ENCODE assay signal across 1 cellular context in genomic region chr17:58352018-58352842, GRCh38.
A peak's percentile ranks its signal among the peaks of the same experiment; 100 is the strongest.
TF ChIP-seq lines count a peak whose summit lies in the region.

Gene SUPT4H1, minus strand, starts transcription at chr17:58352201. Its CDS starts 66 bp downstream, at chr17:58352135.

TF ChIP-seq in H1, 55 proteins besides CTCF, POLR2A, EP300 and RAD21 (continued from another document):
- TF ChIP-seq USF2 (IDR thresholded peaks at IDR 0.05; ENCODE audit: low read length) (no peak), CEBPB (IDR thresholded peaks at IDR 0.05; ENCODE audit: low read depth, low read length) (no peak), HDAC6 (IDR thresholded peaks at IDR 0.05; ENCODE audit: low read depth, low read length) (no peak), ATF3 (IDR thresholded peaks at IDR 0.05; ENCODE audit: insufficient read depth, low read depth, low read length) (no peak), ZNF274 (IDR thresholded peaks at IDR 0.05; ENCODE audit: borderline replicate concordance, extremely low read depth, low read length) (no peak), POU5F1 (IDR thresholded peaks at IDR 0.05; ENCODE audit: low read depth, low read length) (no peak), SRF (IDR thresholded peaks at IDR 0.05; ENCODE audit: low read depth, low read length) (0 out of 2 replicates have a peak, but pooled peaks have one; percentile 20), CHD2 (IDR thresholded peaks at IDR 0.05; ENCODE audit: low read length) (0 out of 2 replicates have a peak, but pooled peaks have one; percentile 26), TAF7 (optimal IDR thresholded peaks at IDR 0.05; ENCODE audit: borderline replicate concordance, low read depth, low read length) (peak; percentile 43), HDAC2 (IDR thresholded peaks at IDR 0.05; ENCODE audit: borderline replicate concordance in 1 of 2, low read depth in 2 of 2, low read length in 2 of 2) (no peak), SIN3A (conservative IDR thresholded peaks at IDR 0.05 in 1 of 2, IDR thresholded peaks at IDR 0.05 in 1 of 2; ENCODE audit: low read depth in 1 of 2, low read length in 2 of 2) (peak in 1 of 2 experiments; percentile 24; a peak in 1 of 4 replicates), SIRT6 (IDR thresholded peaks at IDR 0.05; ENCODE audit: low read length) (no peak), TEAD4 (IDR thresholded peaks at IDR 0.05; ENCODE audit: low read depth, low read length) (no peak), TBP (IDR thresholded peaks at IDR 0.05; ENCODE audit: low read depth, low read length) (peak; percentile 82), JUN (IDR thresholded peaks at IDR 0.05; ENCODE audit: low read depth, low read length) (no peak), KDM1A (IDR thresholded peaks at IDR 0.05; ENCODE audit: borderline replicate concordance, low read length) (no peak), GTF2F1 (IDR thresholded peaks at IDR 0.05; ENCODE audit: borderline replicate concordance, low read depth, low read length) (0 out of 2 replicates have a peak, but pooled peaks have one; percentile 52), EGR1 (IDR thresholded peaks at IDR 0.05; ENCODE audit: borderline replicate concordance, low read depth, low read length) (peak; percentile 90), MAX (IDR thresholded peaks at IDR 0.05) (peak; percentile 36; the same call in 1 of the 2 replicates), PHF8 (conservative IDR thresholded peaks at IDR 0.05; ENCODE audit: low read depth, low read length) (peak; percentile 87), EZH2 (IDR thresholded peaks at IDR 0.05; ENCODE audit: low read depth, low read length, severe bottlenecking) (no peak), CREB1 (IDR thresholded peaks at IDR 0.05) (peak; percentile 67), ASH2L (IDR thresholded peaks at IDR 0.05; ENCODE audit: low read length) (peak; percentile 50), JUND (IDR thresholded peaks at IDR 0.05; ENCODE audit: low read length) (peak; percentile 84), CHD7 (IDR thresholded peaks at IDR 0.05; ENCODE audit: insufficient replicate concordance, low read length) (no peak), SP2 (IDR thresholded peaks at IDR 0.05; ENCODE audit: low read length) (no peak), KDM5A (IDR thresholded peaks at IDR 0.05; ENCODE audit: low read length) (peak; percentile 81), CHD1 (IDR thresholded peaks at IDR 0.05; ENCODE audit: low read depth, low read length) (peak; percentile 86), GABPA (IDR thresholded peaks at IDR 0.05; ENCODE audit: borderline replicate concordance, insufficient read depth, low read length) (peak; percentile 96), TAF1 (IDR thresholded peaks at IDR 0.05; ENCODE audit: low read depth, low read length) (peak; percentile 91), NRF1 (IDR thresholded peaks at IDR 0.05; ENCODE audit: low read depth, low read length) (peak; percentile 63), TCF12 (IDR thresholded peaks at IDR 0.05; ENCODE audit: low read depth, low read length) (0 out of 2 replicates have a peak, but pooled peaks have one; percentile 52), BACH1 (IDR thresholded peaks at IDR 0.05; ENCODE audit: low read length) (no peak), NANOG (IDR thresholded peaks at IDR 0.05; ENCODE audit: insufficient read depth, low read depth, low read length, poor library complexity, severe bottlenecking) (peak; percentile 3), ATF2 (IDR thresholded peaks at IDR 0.05; ENCODE audit: low read length) (0 out of 2 replicates have a peak, but pooled peaks have one; percentile 22), SP4 (IDR thresholded peaks at IDR 0.05; ENCODE audit: low read length) (peak; percentile 78; the same call in 1 of the 2 replicates), POLR2AphosphoS5 (IDR thresholded peaks at IDR 0.05; ENCODE audit: low read depth, low read length) (peak; percentile 93)
